8 cellular contexts compared by ENCODE assay signal in the genomic region with DNA sequence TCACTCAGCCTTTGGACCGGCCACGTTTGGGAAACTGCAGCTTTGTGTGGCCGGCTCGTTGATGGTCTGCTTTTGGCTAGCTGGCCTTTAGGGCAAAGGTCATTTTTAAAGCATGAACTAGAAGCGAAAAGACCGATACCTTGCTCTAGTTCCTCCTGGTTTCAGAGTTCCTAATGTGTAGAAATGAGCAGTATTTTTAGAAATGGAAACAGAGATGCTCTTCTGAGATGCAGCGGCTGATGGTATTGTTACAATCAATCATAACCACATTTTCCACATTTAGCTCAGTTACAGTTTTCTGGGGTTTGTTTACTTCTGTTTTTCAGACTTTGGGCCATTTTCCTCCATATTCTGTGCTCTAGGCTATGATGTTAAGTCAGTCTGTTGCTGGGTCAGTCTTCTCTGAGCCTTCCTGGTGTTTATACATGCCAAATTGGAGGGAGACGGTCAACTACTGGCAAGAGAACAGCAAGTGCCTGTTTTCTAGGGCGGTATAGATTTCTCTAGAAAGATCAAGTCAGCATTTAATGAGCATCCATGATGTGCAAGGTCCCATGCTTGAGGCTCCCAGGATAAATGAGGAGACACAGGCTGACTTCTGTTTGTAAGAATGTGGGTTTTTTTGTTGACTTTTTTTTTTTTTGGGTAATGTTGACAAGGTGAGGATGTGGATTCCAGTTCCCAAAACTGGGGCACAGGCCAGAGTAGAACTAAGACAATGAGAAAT. TPM values are rescaled to one million over a fixed set of nuclear protein-coding genes. Genes with fewer than 3 reads are reported as not detected.
DNase-seq lines count a peak whose midpoint lies in the region; ATAC-seq and TF ChIP-seq lines count a peak whose summit lies in the region.

No MANE protein-coding gene starts in this region.

- H3K4me3 Mint-ChIP-seq in activated T-helper 17 cell treated with anti-CD3 and anti-CD28 coated beads, Interleukin-2, amount 50 U/mL, for 72 hours = peak overlapping the region; percentile 43

- 76 to 87% methylated on average over 9 of the region's 9 CpGs for WGBS in heart right ventricle, 2 donors
- WGBS in tibial nerve, 2 donors = 42 to 54% methylated on average over 9 of the region's 9 CpGs

- no peak overlapping the region for H3K4me3 ChIP-seq in heart right ventricle
- H3K4me3 ChIP-seq in tibial nerve = no peak overlapping the region

- no peaks in the 10 kb centered on the region for H3K9me3 ChIP-seq in heart right ventricle
- no peaks in the 10 kb centered on the region for H3K9me3 ChIP-seq in tibial nerve

- ATAC-seq in heart right ventricle (no peak), left cardiac atrium (no peak), HG03039 (IDR thresholded peaks at IDR 0.05; ENCODE audit: unreplicated experiment) (peak; percentile 80), esophagus mucosa (no peak)
- ATAC-seq in activated T-helper 17 cell treated with anti-CD3 and anti-CD28 coated beads, Interleukin-2, amount 50 U/mL, for 72 hours (replicated peaks) = peak; percentile 58

- H3K4me1 ChIP-seq in heart right ventricle = peaks cover 0 to 36% (median 23%) of the 10 kb centered on the region in 9 donors
- H3K4me1 ChIP-seq in tibial nerve = peaks cover 0 to 40% (median 14%) of the 10 kb centered on the region in 4 donors

- TF ChIP-seq POLR2A in tibial nerve (IDR thresholded peaks at IDR 0.05) = no peak

- H3K27ac ChIP-seq in heart right ventricle (peak overlapping the region in 8 of 10 donors; percentile 8 to 56 (median 32)), tibial nerve (peak overlapping the region; percentile 29 to 84 (median 70))

- peak overlapping the region; percentile 83 for H3K27ac Mint-ChIP-seq in activated T-helper 17 cell treated with anti-CD3 and anti-CD28 coated beads, Interleukin-2, amount 50 U/mL, for 72 hours

- H3K4me1 Mint-ChIP-seq in activated T-helper 17 cell treated with anti-CD3 and anti-CD28 coated beads, Interleukin-2, amount 50 U/mL, for 72 hours = peaks cover 28% of the 10 kb centered on the region

- no peak for TF ChIP-seq EP300 in tibial nerve (IDR thresholded peaks at IDR 0.05)

- H3K36me3 ChIP-seq in heart right ventricle (peaks cover 0 to 43% (median 5%) of the 10 kb centered on the region in 9 donors), tibial nerve (peaks cover 0 to 23% (median 0%) of the 10 kb centered on the region in 3 donors)

- peaks cover 64% of the 10 kb centered on the region for H3K36me3 Mint-ChIP-seq in activated T-helper 17 cell treated with anti-CD3 and anti-CD28 coated beads, Interleukin-2, amount 50 U/mL, for 72 hours (ENCODE audit: low read depth)

- H3K27me3 Mint-ChIP-seq in activated T-helper 17 cell treated with anti-CD3 and anti-CD28 coated beads, Interleukin-2, amount 50 U/mL, for 72 hours = no peaks in the 10 kb centered on the region

- intact Hi-C loops in heart right ventricle (cut with DNase I) = no loop called here
- intact Hi-C loops in left cardiac atrium (cut with DNase I) = no loop called here

- no peak for TF ChIP-seq CTCF in heart right ventricle (IDR thresholded peaks at IDR 0.05)
- TF ChIP-seq CTCF in tibial nerve (IDR thresholded peaks at IDR 0.05) = no peak

- no peaks in the 10 kb centered on the region for H3K9me3 Mint-ChIP-seq in activated T-helper 17 cell treated with anti-CD3 and anti-CD28 coated beads, Interleukin-2, amount 50 U/mL, for 72 hours

- no peak for DNase-seq in heart right ventricle
- no peak for DNase-seq in left cardiac atrium
- DNase-seq in tibial nerve (ENCODE audit: low spot score in 2 of 2) = no peak
- DNase-seq in stimulated activated CD4-positive, alpha-beta T cell treated with anti-CD3 and anti-CD28 coated beads, Interleukin-2, amount 100 ng/mL, for 48 hours = no peak
- DNase-seq in DMS153 treated with DMSO at 0.1 percent for 48 hours (lab: John Stamatoyannopoulos, UW; ENCODE audit: unreplicated experiment) = no peak

- H3K27me3 ChIP-seq in heart right ventricle (no peaks in the 10 kb centered on the region), tibial nerve (no peaks in the 10 kb centered on the region)

RNA-seq across cellular contexts. Expression of a gene that starts 28.0 kb away (rescaled TPM):
- 10 to 100 TPM in 8 of 10 donors, 1 to 10 TPM in 2; 9.2 to 19.7 (median 11.9) TPM for total RNA-seq in heart right ventricle
- 1 to 10 TPM; 3.6 to 4.9 TPM for polyA plus RNA-seq in heart right ventricle
- total RNA-seq in left cardiac atrium = 10 to 100 TPM in 1 of 2 donors, 1 to 10 TPM in 1; 4.4 to 10.4 TPM
- 10 to 100 TPM; 13.6 to 29.2 TPM for total RNA-seq in activated T-helper 17 cell treated with anti-CD3 and anti-CD28 coated beads, Interleukin-2, amount 50 U/mL, for 72 hours
- 10 to 100 TPM; 27.3 to 47.3 (median 37.4) TPM for total RNA-seq in tibial nerve
- total RNA-seq in esophagus mucosa = 5.5 TPM

Comparison
In these comparisons a context has a peak if more than half of its experiments do, and no peak if none do; other contexts are left out.
1. ATAC-seq: peak in HG03039 (single experiment) and activated T-helper 17 cell treated with anti-CD3 and anti-CD28 coated beads, Interleukin-2, amount 50 U/mL, for 72 hours (single experiment); none in heart right ventricle (0 of 8), left cardiac atrium (0 of 2) and esophagus mucosa (single experiment).